In the genomic region with DNA sequence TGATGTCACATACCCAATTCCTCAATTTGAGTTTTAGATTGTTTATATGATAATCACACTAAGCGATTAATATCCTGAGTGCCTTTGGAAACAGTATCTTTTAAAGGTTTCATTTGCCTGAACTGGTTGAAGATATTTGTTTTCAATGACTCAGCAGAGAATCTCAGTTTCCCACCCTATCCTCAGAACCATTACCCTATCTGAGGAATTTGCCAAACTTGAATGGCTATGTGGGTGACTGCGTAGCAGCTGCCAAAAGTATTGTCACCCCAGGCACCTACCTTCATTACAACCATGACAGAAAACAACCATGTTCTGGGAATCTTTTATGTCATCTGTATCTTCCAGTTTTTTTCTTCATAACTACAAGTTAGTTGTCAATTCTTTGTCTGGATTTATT, we compare ENCODE assay signal across 33 cellular contexts.
"Had no signal": no experiment of that assay in that cellular context is flagged by ENCODE, and none has a peak within 500 bp of the region (broad histone marks: within the 10 kb centered on the region; RNA-seq: fewer than 3 reads in every experiment).

No MANE protein-coding gene starts in this region.

- ATAC-seq: activated CD4-positive, alpha-beta T cell treated with anti-CD3 and anti-CD28 coated beads for 36 hours; activated CD8-positive, alpha-beta memory T cell treated with anti-CD3 and anti-CD28 coated beads, Interleukin-2, amount 10 ng/mL, durations not matched to agents 7 days and 5 days; activated CD8-positive, alpha-beta T cell treated with anti-CD3 and anti-CD28 coated beads, Interleukin-2, amount 10 ng/mL, durations not matched to agents 7 days and 5 days; activated naive CD8-positive, alpha-beta T cell treated with anti-CD3 and anti-CD28 coated beads, Interleukin-2, amount 50 U/mL, for 24 hours; foreskin keratinocyte; gastrocnemius medialis; heart right ventricle had no signal

- H3K27me3 ChIP-seq: adrenal gland, ascending aorta, brain microvascular endothelial cell, colonic mucosa, dorsolateral prefrontal cortex, esophagus muscularis mucosa, foreskin keratinocyte, gastrocnemius medialis, heart right ventricle had no signal

- H3K4me3 ChIP-seq: adrenal gland, ascending aorta, colonic mucosa, dorsolateral prefrontal cortex, esophagus muscularis mucosa, gastrocnemius medialis, heart right ventricle had no signal

- H3K4me1 ChIP-seq: adrenal gland, ascending aorta, colonic mucosa, esophagus muscularis mucosa, foreskin keratinocyte, gastrocnemius medialis had no signal

- H3K4me3 Mint-ChIP-seq: activated CD4-positive, alpha-beta memory T cell treated with anti-CD3 and anti-CD28 coated beads for 36 hours; activated CD4-positive, alpha-beta T cell treated with anti-CD3 and anti-CD28 coated beads for 36 hours; activated CD4-positive, alpha-beta T cell treated with anti-CD3 and anti-CD28 coated beads, Interleukin-2, amount 10 ng/mL, durations not matched to agents 24 days and 14 days; activated CD8-positive, alpha-beta memory T cell treated with anti-CD3 and anti-CD28 coated beads, Interleukin-2, amount 10 ng/mL, durations not matched to agents 7 days and 5 days; activated CD8-positive, alpha-beta T cell treated with anti-CD3 and anti-CD28 coated beads, Interleukin-2, amount 10 ng/mL, durations not matched to agents 7 days and 5 days; activated naive CD4-positive, alpha-beta T cell treated with anti-CD3 and anti-CD28 coated beads for 36 hours; activated naive CD4-positive, alpha-beta T cell treated with anti-CD3 and anti-CD28 coated beads, Interleukin-2, amount 50 U/mL, for 24 hours; activated naive CD8-positive, alpha-beta T cell treated with anti-CD3 and anti-CD28 coated beads for 36 hours; activated naive CD8-positive, alpha-beta T cell treated with anti-CD3 and anti-CD28 coated beads, Interleukin-2, amount 50 U/mL, for 24 hours; activated T-helper 1 cell treated with anti-CD3 and anti-CD28 coated beads, Interleukin-12 subunit alpha, Interleukin-12 subunit beta, Interleukin-2, Interleukin-4 antibody, amounts not matched to agents 30 ng/mL and 10 ng/mL and 1 ng/mL, durations not matched to agents 14 hours and 24 hours and 36 hours; dendritic cell treated with granulocyte-macrophage colony-stimulating factor and Interleukin-4, amounts not matched to agents 40 ng/mL and 50 ng/mL, for 4 days; endodermal cell had no signal

- DNase-seq: activated CD4-positive, alpha-beta memory T cell treated with anti-CD3 and anti-CD28 coated beads for 36 hours; activated CD4-positive, alpha-beta T cell treated with anti-CD3 and anti-CD28 coated beads for 36 hours; activated CD4-positive, alpha-beta T cell treated with anti-CD3 and anti-CD28 coated beads, Interleukin-2, amount 10 ng/mL, durations not matched to agents 24 days and 14 days; activated CD4-positive, CD25-positive, alpha-beta regulatory T cell; activated CD4-positive, CD25-positive, alpha-beta regulatory T cell treated with anti-CD3 and anti-CD28 coated beads, Interleukin-2, amount 50 U/mL, for 72 hours; activated CD8-positive, alpha-beta memory T cell treated with anti-CD3 and anti-CD28 coated beads, Interleukin-2, amount 10 ng/mL, durations not matched to agents 7 days and 5 days; activated CD8-positive, alpha-beta memory T cell treated with anti-CD3 and anti-CD28 coated beads, Interleukin-2, amount 50 U/mL, for 4 hours; activated CD8-positive, alpha-beta T cell treated with anti-CD3 and anti-CD28 coated beads, Interleukin-2, amount 10 ng/mL, durations not matched to agents 7 days and 5 days; activated effector memory CD4-positive, alpha-beta T cell treated with anti-CD3 and anti-CD28 coated beads, Interleukin-2, amount 50 U/mL, for 16 hours; activated naive CD4-positive, alpha-beta T cell treated with anti-CD3 and anti-CD28 coated beads for 36 hours; activated naive CD8-positive, alpha-beta T cell treated with anti-CD3 and anti-CD28 coated beads for 36 hours; activated naive CD8-positive, alpha-beta T cell treated with anti-CD3 and anti-CD28 coated beads, Interleukin-2, amount 50 U/mL, for 24 hours; activated T-cell treated with anti-CD3 and anti-CD28 coated beads, Interleukin-2, amount 50 U/mL, for 1 hour; activated T-cell treated with anti-CD3 and anti-CD28 coated beads, Interleukin-2, amount 50 U/mL, for 48 hours; adrenal gland; amygdala; brain microvascular endothelial cell; caudate nucleus; colonic mucosa; dorsolateral prefrontal cortex; effector memory CD4-positive, alpha-beta T cell; endodermal cell; erythroblast; gastrocnemius medialis; heart right ventricle; T-helper 2 cell had no signal

- H3K27ac Mint-ChIP-seq: activated CD4-positive, alpha-beta memory T cell treated with anti-CD3 and anti-CD28 coated beads for 36 hours; activated CD4-positive, alpha-beta T cell treated with anti-CD3 and anti-CD28 coated beads for 36 hours; activated CD4-positive, alpha-beta T cell treated with anti-CD3 and anti-CD28 coated beads, Interleukin-2, amount 10 ng/mL, durations not matched to agents 24 days and 14 days; activated CD8-positive, alpha-beta memory T cell treated with anti-CD3 and anti-CD28 coated beads, Interleukin-2, amount 10 ng/mL, durations not matched to agents 7 days and 5 days; activated CD8-positive, alpha-beta T cell treated with anti-CD3 and anti-CD28 coated beads, Interleukin-2, amount 10 ng/mL, durations not matched to agents 7 days and 5 days; activated naive CD4-positive, alpha-beta T cell treated with anti-CD3 and anti-CD28 coated beads for 36 hours; activated naive CD4-positive, alpha-beta T cell treated with anti-CD3 and anti-CD28 coated beads, Interleukin-2, amount 50 U/mL, for 24 hours; activated naive CD8-positive, alpha-beta T cell treated with anti-CD3 and anti-CD28 coated beads for 36 hours; activated naive CD8-positive, alpha-beta T cell treated with anti-CD3 and anti-CD28 coated beads, Interleukin-2, amount 50 U/mL, for 24 hours; activated T-helper 1 cell treated with anti-CD3 and anti-CD28 coated beads, Interleukin-12 subunit alpha, Interleukin-12 subunit beta, Interleukin-2, Interleukin-4 antibody, amounts not matched to agents 30 ng/mL and 10 ng/mL and 1 ng/mL, durations not matched to agents 14 hours and 24 hours and 36 hours; activated T-helper 2 cell treated with anti-CD3 and anti-CD28 coated beads, Interferon-gamma antibody, Interleukin-2, Interleukin-4, amounts not matched to agents 10 μg/mL and 5 μg/mL and 100 μg/mL, durations not matched to agents 14 hours and 24 hours and 36 hours; dendritic cell treated with granulocyte-macrophage colony-stimulating factor and Interleukin-4, amounts not matched to agents 40 ng/mL and 50 ng/mL, for 4 days; endodermal cell had no signal

- H3K27ac ChIP-seq: adrenal gland, ascending aorta, brain microvascular endothelial cell, colonic mucosa, dorsolateral prefrontal cortex, esophagus muscularis mucosa, foreskin keratinocyte, gastrocnemius medialis, heart right ventricle had no signal

- H3K36me3 ChIP-seq: adrenal gland, ascending aorta, brain microvascular endothelial cell, colonic mucosa, esophagus muscularis mucosa, gastrocnemius medialis, heart right ventricle had no signal

- H3K9me3 ChIP-seq: adrenal gland, ascending aorta, colonic mucosa, esophagus muscularis mucosa, gastrocnemius medialis, heart right ventricle had no signal

- H3K36me3 Mint-ChIP-seq: activated CD4-positive, alpha-beta memory T cell treated with anti-CD3 and anti-CD28 coated beads for 36 hours; activated CD8-positive, alpha-beta memory T cell treated with anti-CD3 and anti-CD28 coated beads, Interleukin-2, amount 10 ng/mL, durations not matched to agents 7 days and 5 days; activated naive CD4-positive, alpha-beta T cell treated with anti-CD3 and anti-CD28 coated beads, Interleukin-2, amount 50 U/mL, for 24 hours; activated naive CD8-positive, alpha-beta T cell treated with anti-CD3 and anti-CD28 coated beads for 36 hours had no signal

- H3K27me3 Mint-ChIP-seq: activated CD4-positive, alpha-beta memory T cell treated with anti-CD3 and anti-CD28 coated beads for 36 hours; activated CD4-positive, alpha-beta T cell treated with anti-CD3 and anti-CD28 coated beads for 36 hours; activated CD4-positive, alpha-beta T cell treated with anti-CD3 and anti-CD28 coated beads, Interleukin-2, amount 10 ng/mL, durations not matched to agents 24 days and 14 days; activated CD8-positive, alpha-beta memory T cell treated with anti-CD3 and anti-CD28 coated beads, Interleukin-2, amount 10 ng/mL, durations not matched to agents 7 days and 5 days; activated naive CD4-positive, alpha-beta T cell treated with anti-CD3 and anti-CD28 coated beads, Interleukin-2, amount 50 U/mL, for 24 hours; activated naive CD8-positive, alpha-beta T cell treated with anti-CD3 and anti-CD28 coated beads for 36 hours; activated naive CD8-positive, alpha-beta T cell treated with anti-CD3 and anti-CD28 coated beads, Interleukin-2, amount 50 U/mL, for 24 hours; dendritic cell treated with granulocyte-macrophage colony-stimulating factor and Interleukin-4, amounts not matched to agents 40 ng/mL and 50 ng/mL, for 4 days had no signal

- H3K4me1 Mint-ChIP-seq: activated CD4-positive, alpha-beta T cell treated with anti-CD3 and anti-CD28 coated beads for 36 hours; activated CD4-positive, alpha-beta T cell treated with anti-CD3 and anti-CD28 coated beads, Interleukin-2, amount 10 ng/mL, durations not matched to agents 24 days and 14 days; activated CD8-positive, alpha-beta memory T cell treated with anti-CD3 and anti-CD28 coated beads, Interleukin-2, amount 10 ng/mL, durations not matched to agents 7 days and 5 days; activated naive CD4-positive, alpha-beta T cell treated with anti-CD3 and anti-CD28 coated beads, Interleukin-2, amount 50 U/mL, for 24 hours; activated naive CD8-positive, alpha-beta T cell treated with anti-CD3 and anti-CD28 coated beads for 36 hours; activated naive CD8-positive, alpha-beta T cell treated with anti-CD3 and anti-CD28 coated beads, Interleukin-2, amount 50 U/mL, for 24 hours; endodermal cell had no signal
